In genomic region chr2:17804358-17804757, GRCh38 we compare ENCODE assay signal across 11 cellular contexts. TPM values are rescaled to one million over a fixed set of nuclear protein-coding genes. Genes with fewer than 3 reads are reported as not detected.
DNase-seq lines count a peak whose midpoint lies in the region; ATAC-seq, FAIRE-seq and TF ChIP-seq lines count a peak whose summit lies in the region.
"Had no signal": no experiment of that assay in that cellular context is flagged by ENCODE, and none has a peak within 500 bp of the region (broad histone marks: within the 10 kb centered on the region; RNA-seq: fewer than 3 reads in every experiment).

No MANE protein-coding gene starts in this region.

- ATAC-seq in GM21390 (IDR thresholded peaks at IDR 0.05; ENCODE audit: unreplicated experiment) (peak; percentile 67), HG03108 (IDR thresholded peaks at IDR 0.05; ENCODE audit: unreplicated experiment) (peak; percentile 69)

- peak; percentile 71 for FAIRE-seq in GM12892 (lab: Jason Lieb, UNC)
- FAIRE-seq: H1 had no signal

- DNase-seq in GM12892 (ENCODE audit: insufficient read length) (no peak), SKM-1 treated with dmso at 0.1 percent for 144 hours (lab: John Stamatoyannopoulos, UW; ENCODE audit: unreplicated experiment) (peak; percentile 91), GDM1 (lab: John Stamatoyannopoulos, UW) (no peak), GOT3 (lab: John Stamatoyannopoulos, UW) (no peak), NCI-H1694 treated with DMSO at 0.1 percent for 48 hours (lab: John Stamatoyannopoulos, UW) (no peak), anterior cingulate cortex (lab: John Stamatoyannopoulos, UW) (no peak)
- DNase-seq: foreskin fibroblast, NCI-H1092 treated with DMSO at 0.1 percent for 48 hours had no signal

- no peak for TF ChIP-seq POLR2A in GM12892 (IDR thresholded peaks at IDR 0.05; ENCODE audit: low read depth, low read length)

RNA-seq across cellular contexts. Expression of gene MSGN1, which starts 11.9 kb away (rescaled TPM):
- polyA plus RNA-seq in GM12892 (2012; ENCODE audit: missing spikeins), result not detected
- polyA plus RNA-seq: H1 had no signal

RNA-seq across cellular contexts. Expression of gene GEN1, which starts 50.4 kb away (rescaled TPM):
- 14.1 TPM for polyA plus RNA-seq in GM12892 (2012; ENCODE audit: missing spikeins)

RNA-seq across cellular contexts. Expression of gene SMC6, which starts 50.7 kb away (rescaled TPM):
- 29.0 TPM for polyA plus RNA-seq in GM12892 (2012; ENCODE audit: missing spikeins)
